In genomic region chr5:138963763-138964371, GRCh38 we compare ENCODE assay signal across 17 cellular contexts.
A peak's percentile ranks its signal among the peaks of the same experiment; 100 is the strongest.
DNase-seq lines count a peak whose midpoint lies in the region; ATAC-seq lines count a peak whose summit lies in the region.
"Had no signal": no experiment of that assay in that cellular context is flagged by ENCODE, and none has a peak within 500 bp of the region (broad histone marks: within the 10 kb centered on the region; RNA-seq: fewer than 3 reads in every experiment).

No MANE protein-coding gene starts in this region.

- DNase-seq in NCI-H2227 (lab: John Stamatoyannopoulos, UW; ENCODE audit: unreplicated experiment) (peak; percentile 55), caudate nucleus (lab: John Stamatoyannopoulos, UW) (no peak), mesenchymal stem cell (peak; percentile 85), inferior parietal cortex (ENCODE audit: extremely low spot score) (no peak), NCI-H1105 treated with DMSO at 0.1 percent for 48 hours (lab: John Stamatoyannopoulos, UW) (no peak)
- DNase-seq: activated CD4-positive, alpha-beta memory T cell treated with anti-CD3 and anti-CD28 coated beads, Interleukin-2, amount 10 ng/mL, durations not matched to agents 7 days and 5 days; DMS79; GOT3; heart right ventricle; NCI-H2029; NCI-H526 treated with DMSO at 0.1 percent for 48 hours; PC-3; SK-N-SH had no signal

- peak overlapping the region; percentile 43 for H2AK5ac ChIP-seq in mesenchymal stem cell (ENCODE audit: low read length, severe bottlenecking)

- peaks cover 19% of the 10 kb centered on the region for H3K4me1 ChIP-seq in mesenchymal stem cell (ENCODE audit: control insufficient read depth, insufficient read depth, low read depth, low read length)

- 47% methylated on average over 12 of the region's 13 CpGs for WGBS in mesenchymal stem cell

- no peak overlapping the region for H2BK5ac ChIP-seq in mesenchymal stem cell (ENCODE audit: low read depth, low read length, poor library complexity, severe bottlenecking)

- no peak overlapping the region for H3K9ac ChIP-seq in mesenchymal stem cell (ENCODE audit: low read length)
- H3K9ac ChIP-seq: BLaER1, SK-N-SH had no signal

- H2BK12ac ChIP-seq in mesenchymal stem cell (ENCODE audit: low read length in 2 of 2): no peak overlapping the region

- H3K4me2 ChIP-seq in mesenchymal stem cell (ENCODE audit: low read length, poor library complexity, severe bottlenecking): no peak overlapping the region
- H3K4me2 ChIP-seq: BLaER1, SK-N-SH had no signal

- H3K4ac ChIP-seq in mesenchymal stem cell (ENCODE audit: low read depth in 1 of 2, low read length in 2 of 2): no peak overlapping the region

- H4K91ac ChIP-seq in mesenchymal stem cell (ENCODE audit: low read length): no peak overlapping the region

- peak overlapping the region in 1 of 2 experiments; percentile 38 for H3K18ac ChIP-seq in mesenchymal stem cell (ENCODE audit: low read depth in 1 of 2, low read length in 2 of 2)

- no peak overlapping the region for H3K14ac ChIP-seq in mesenchymal stem cell (ENCODE audit: low read length in 2 of 2)

- no peak overlapping the region for H2AFZ ChIP-seq in mesenchymal stem cell (ENCODE audit: low read depth, low read length)

- H3K27me3 ChIP-seq in mesenchymal stem cell (ENCODE audit: control insufficient read depth in 1 of 2, insufficient read depth in 1 of 2, low read length in 2 of 2): no peaks in the 10 kb centered on the region
- H3K27me3 ChIP-seq: BLaER1, heart right ventricle had no signal

- H3K23ac ChIP-seq in mesenchymal stem cell (ENCODE audit: low read length in 2 of 2): no peak overlapping the region

- no peak overlapping the region for H3K4me3 ChIP-seq in mesenchymal stem cell (ENCODE audit: insufficient read depth in 1 of 2, low read depth in 1 of 2, low read length in 2 of 2)
- H3K4me3 ChIP-seq: BLaER1, coronary artery, heart right ventricle had no signal

- H3K36me3 ChIP-seq in mesenchymal stem cell (ENCODE audit: control insufficient read depth in 1 of 2, insufficient read depth in 2 of 2, low read depth in 1 of 2, low read length in 2 of 2): peaks cover 0 to 2% of the 10 kb centered on the region in 2 experiments
- H3K36me3 ChIP-seq: BLaER1, heart right ventricle had no signal

- H3K27ac ChIP-seq in caudate nucleus (ENCODE audit: low read depth, low read length) (peak overlapping the region; percentile 11), mesenchymal stem cell (ENCODE audit: low read length, poor library complexity, severe bottlenecking) (peak overlapping the region; percentile 60), temporal lobe (ENCODE audit: low read depth, low read length) (peak overlapping the region; percentile 3)
- H3K27ac ChIP-seq: BLaER1, coronary artery had no signal

- H2BK120ac ChIP-seq in mesenchymal stem cell (ENCODE audit: low read depth, low read length): no peak overlapping the region

- ATAC-seq in HG02571 (IDR thresholded peaks at IDR 0.05; ENCODE audit: unreplicated experiment): no peak
- ATAC-seq: heart right ventricle, PC-3 had no signal

- no peak overlapping the region for H2BK15ac ChIP-seq in mesenchymal stem cell (ENCODE audit: low read depth, poor library complexity, severe bottlenecking)

- peaks cover 16% of the 10 kb centered on the region for H3K79me1 ChIP-seq in mesenchymal stem cell (replicated peaks; ENCODE audit: low read length, poor library complexity, severe bottlenecking)

- H3K9me3 ChIP-seq in mesenchymal stem cell (ENCODE audit: control insufficient read depth, low read length): no peaks in the 10 kb centered on the region
- H3K9me3 ChIP-seq: BLaER1, heart right ventricle, SK-N-SH had no signal

- peak overlapping the region; percentile 64 for H4K8ac ChIP-seq in mesenchymal stem cell (ENCODE audit: low read length)

Comparison
In these comparisons a context has a peak if more than half of its experiments do, and no peak if none do; other contexts are left out.
1. DNase-seq: peak in NCI-H2227 (single experiment) and mesenchymal stem cell (single experiment); none in caudate nucleus (0 of 61), inferior parietal cortex (single experiment) and NCI-H1105 treated with DMSO at 0.1 percent for 48 hours (single experiment).
2. H3K27ac ChIP-seq: peak in every context shown above with its lines; median percentile 60 in mesenchymal stem cell; 11 in caudate nucleus; 3 in temporal lobe.